1 cellular context compared by ENCODE assay signal in genomic region chr6:31887173-31887572, GRCh38.
TF ChIP-seq lines count a peak whose summit lies in the region.

No MANE protein-coding gene starts in this region.

TF ChIP-seq in K562, 482 proteins besides CTCF, POLR2A, EP300 and RAD21:
- TF ChIP-seq, protein P1, sequence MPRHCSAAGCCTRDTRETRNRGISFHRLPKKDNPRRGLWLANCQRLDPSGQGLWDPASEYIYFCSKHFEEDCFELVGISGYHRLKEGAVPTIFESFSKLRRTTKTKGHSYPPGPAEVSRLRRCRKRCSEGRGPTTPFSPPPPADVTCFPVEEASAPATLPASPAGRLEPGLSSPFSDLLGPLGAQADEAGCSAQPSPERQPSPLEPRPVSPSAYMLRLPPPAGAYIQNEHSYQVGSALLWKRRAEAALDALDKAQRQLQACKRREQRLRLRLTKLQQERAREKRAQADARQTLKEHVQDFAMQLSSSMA (CRISPR knock-in tag; IDR thresholded peaks at IDR 0.05): no peak
- TF ChIP-seq WHSC1 (IDR thresholded peaks at IDR 0.05; ENCODE audit: low read length): peak; percentile 12
